ENCODE assay signal across 20 cellular contexts in the genomic region with DNA sequence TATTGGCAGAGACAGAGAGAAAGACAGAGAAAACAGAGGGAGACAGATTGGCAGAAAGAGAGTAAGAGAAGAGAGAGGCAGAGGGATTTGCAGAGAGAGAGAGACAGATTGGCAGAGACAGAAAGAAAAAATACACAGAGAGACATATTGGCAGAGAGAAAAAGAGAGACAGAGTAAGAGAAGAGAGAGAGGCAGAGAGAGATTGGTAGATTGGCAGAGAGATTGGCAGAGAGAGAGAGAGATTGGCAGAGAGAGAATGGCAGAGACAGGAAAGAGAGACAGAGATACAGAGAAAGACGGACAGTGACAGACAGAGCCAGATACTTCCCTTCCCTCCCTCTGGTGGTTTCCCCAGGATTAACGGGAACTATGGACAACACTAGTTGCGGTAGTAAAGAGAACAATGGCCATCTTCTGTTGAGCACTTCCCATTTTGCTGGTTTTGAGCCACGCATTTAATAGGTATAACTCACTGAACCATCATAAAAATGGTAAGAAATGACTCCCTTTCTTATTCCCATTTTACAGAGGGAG. TPM values are rescaled to one million over a fixed set of nuclear protein-coding genes. Genes with fewer than 3 reads are reported as not detected.
DNase-seq lines count a peak whose midpoint lies in the region; ATAC-seq and TF ChIP-seq lines count a peak whose summit lies in the region.
"Had no signal": no experiment of that assay in that cellular context is flagged by ENCODE, and none has a peak within 500 bp of the region (broad histone marks: within the 10 kb centered on the region; RNA-seq: fewer than 3 reads in every experiment).

No MANE protein-coding gene starts in this region.

- H3K4me2 ChIP-seq in GM23338, result no peak overlapping the region
- H3K4me2 ChIP-seq in PC-3 (ENCODE audit: low read length), result no peak overlapping the region

- H2AFZ ChIP-seq in GM23338 (no peak overlapping the region), PC-3 (ENCODE audit: low read length) (no peak overlapping the region)

- H3K27me3 ChIP-seq in BE2C (peaks cover 55% of the 10 kb centered on the region), GM23338 (ENCODE audit: insufficient read depth) (peaks cover 54% of the 10 kb centered on the region), PC-3 (ENCODE audit: low read length) (peaks cover 54% of the 10 kb centered on the region), foreskin keratinocyte (peaks cover 54% of the 10 kb centered on the region)
- H3K27me3 ChIP-seq: testis had no signal

- no peak overlapping the region for H3K27ac Mint-ChIP-seq in GM23338
- H3K27ac Mint-ChIP-seq in effector memory CD8-positive, alpha-beta T cell, result no peak overlapping the region
- no peak overlapping the region for H3K27ac Mint-ChIP-seq in Calu3 (ENCODE audit: unreplicated experiment)
- H3K27ac Mint-ChIP-seq: activated CD4-positive, alpha-beta memory T cell treated with anti-CD3 and anti-CD28 coated beads for 36 hours; naive thymus-derived CD8-positive, alpha-beta T cell had no signal

- H4K20me1 ChIP-seq in GM23338 (replicated peaks; ENCODE audit: insufficient read depth), result no peaks in the 10 kb centered on the region; the same call in 1 of the 2 replicates
- no peaks in the 10 kb centered on the region for H4K20me1 ChIP-seq in PC-3 (ENCODE audit: low read length)

- ATAC-seq in GM23338 (0 out of 3 replicates have a peak, but pooled peaks have one; percentile 2), PC-3 (peak; percentile 72), foreskin keratinocyte (peak; percentile 36), HG03378 (IDR thresholded peaks at IDR 0.05; ENCODE audit: unreplicated experiment) (no peak)
- ATAC-seq in effector memory CD8-positive, alpha-beta T cell (replicated peaks), result no peak
- ATAC-seq: activated T-cell treated with anti-CD3 and anti-CD28 coated beads, Interleukin-2, amount 50 U/mL, for 4 hours; naive thymus-derived CD8-positive, alpha-beta T cell had no signal

- TF ChIP-seq CTCF in BE2C (IDR thresholded peaks at IDR 0.05; ENCODE audit: low read depth, low read length), result peak; percentile 9; the same call in 1 of the 2 replicates
- TF ChIP-seq CTCF in GM23338 (conservative IDR thresholded peaks at IDR 0.05; ENCODE audit: low read depth in 2 of 2), result peak; percentile 35 to 59; a peak in 3 of 4 replicates
- peak; percentile 65 for TF ChIP-seq CTCF in PC-3 (conservative IDR thresholded peaks at IDR 0.05; ENCODE audit: low read depth, low read length)
- TF ChIP-seq CTCF in foreskin keratinocyte (conservative IDR thresholded peaks at IDR 0.05), result peak; percentile 56
- TF ChIP-seq CTCF in Calu3 (IDR thresholded peaks at IDR 0.05; ENCODE audit: unreplicated experiment), result no peak

- H3K4me1 ChIP-seq in BE2C (no peaks in the 10 kb centered on the region), GM23338 (ENCODE audit: insufficient read depth) (peaks cover 10% of the 10 kb centered on the region), PC-3 (ENCODE audit: insufficient read depth, low read length) (no peaks in the 10 kb centered on the region), foreskin keratinocyte (no peaks in the 10 kb centered on the region)
- H3K4me1 ChIP-seq: testis had no signal

- peaks cover 48% of the 10 kb centered on the region for H3K27me3 Mint-ChIP-seq in GM23338 (ENCODE audit: insufficient read depth, low read depth, poor library complexity)
- H3K27me3 Mint-ChIP-seq in effector memory CD8-positive, alpha-beta T cell, result peaks cover 52% of the 10 kb centered on the region in 2 donors
- H3K27me3 Mint-ChIP-seq in Calu3 (ENCODE audit: unreplicated experiment), result peaks cover 53% of the 10 kb centered on the region

- no peak overlapping the region for H3K9ac ChIP-seq in PC-3 (ENCODE audit: low read length)

- H3F3A ChIP-seq in GM23338 (replicated peaks; ENCODE audit: low read depth) (no peaks in the 10 kb centered on the region), PC-3 (ENCODE audit: low read length, unreplicated experiment) (no peaks in the 10 kb centered on the region)

- CTCF ChIA-PET in PC-3 (lab: Charles Lee) (no interaction called here), Calu3 (lab: Charles Lee) (no interaction called here)

- H3K27ac ChIP-seq in GM23338 (ENCODE audit: low read depth) (no peak overlapping the region), PC-3 (ENCODE audit: low read length) (no peak overlapping the region), foreskin keratinocyte (no peak overlapping the region)
- H3K27ac ChIP-seq: coronary artery, testis had no signal

- DNase-seq in BE2C (no peak), GM23338 (ENCODE audit: low spot score) (peak; percentile 65), PC-3 (peak; percentile 63), foreskin keratinocyte (no peak), Calu3 (no peak)
- DNase-seq in effector memory CD8-positive, alpha-beta T cell, result no peak
- DNase-seq: activated CD4-positive, alpha-beta memory T cell treated with anti-CD3 and anti-CD28 coated beads for 36 hours; activated naive CD4-positive, alpha-beta T cell treated with anti-CD3 and anti-CD28 coated beads, Interleukin-2, amount 50 U/mL, for 16 hours; activated T-cell treated with anti-CD3 and anti-CD28 coated beads, Interleukin-2, amount 50 U/mL, for 4 hours; erythroblast; naive thymus-derived CD8-positive, alpha-beta T cell; NCI-H187 treated with DMSO at 0.1 percent for 48 hours; stimulated activated CD4-positive, alpha-beta T cell treated with anti-CD3 and anti-CD28 coated beads, Interleukin-4, amount 100 ng/mL, for 4 hours; stimulated activated CD8-positive, alpha-beta memory T cell treated with anti-CD3 and anti-CD28 coated beads, Interleukin-4, amount 100 ng/mL, for 48 hours; testis had no signal

- H3K36me3 Mint-ChIP-seq in GM23338 (ENCODE audit: low read depth) (no peaks in the 10 kb centered on the region), Calu3 (ENCODE audit: insufficient read depth, unreplicated experiment) (no peaks in the 10 kb centered on the region)
- H3K36me3 Mint-ChIP-seq in effector memory CD8-positive, alpha-beta T cell (ENCODE audit: insufficient read depth), result no peaks in the 10 kb centered on the region
- H3K36me3 Mint-ChIP-seq: activated CD4-positive, alpha-beta memory T cell treated with anti-CD3 and anti-CD28 coated beads for 36 hours; naive thymus-derived CD8-positive, alpha-beta T cell had no signal

- H3K79me2 ChIP-seq in GM23338 (replicated peaks; ENCODE audit: insufficient read depth) (no peaks in the 10 kb centered on the region), PC-3 (ENCODE audit: low read length) (no peaks in the 10 kb centered on the region)

- H3K9me3 ChIP-seq in BE2C (no peaks in the 10 kb centered on the region), PC-3 (ENCODE audit: low read length) (no peaks in the 10 kb centered on the region)
- H3K9me3 ChIP-seq: testis had no signal

- intact Hi-C loops in PC-3 (cut with micrococcal nuclease), result loop anchor here (1.0 kb wide), 2 partner anchors 128 to 152 kb away; no protein-coding TSS in a partner anchor
- intact Hi-C loops in Calu3 (cut with micrococcal nuclease; ENCODE audit: unreplicated experiment), result no loop called here

- BruUV-seq in PC-3 (replicated peaks; lab: Mats Ljungman, UMichigan), result no TSS peak
- BruUV-seq in Calu3 (replicated peaks; lab: Mats Ljungman, UMichigan), result no TSS peak

- H3K4me1 Mint-ChIP-seq in GM23338 (peaks cover 18% of the 10 kb centered on the region), Calu3 (ENCODE audit: low read depth, unreplicated experiment) (no peaks in the 10 kb centered on the region)
- H3K4me1 Mint-ChIP-seq in effector memory CD8-positive, alpha-beta T cell (ENCODE audit: low read depth in 2 of 2), result no peaks in the 10 kb centered on the region

- H3K36me3 ChIP-seq in BE2C, result no peaks in the 10 kb centered on the region
- H3K36me3 ChIP-seq in GM23338 (ENCODE audit: insufficient read depth), result no peaks in the 10 kb centered on the region
- no peaks in the 10 kb centered on the region for H3K36me3 ChIP-seq in PC-3 (ENCODE audit: low read depth, low read length)

- H3K4me3 Mint-ChIP-seq in GM23338, result no peak overlapping the region
- no peak overlapping the region for H3K4me3 Mint-ChIP-seq in effector memory CD8-positive, alpha-beta T cell
- H3K4me3 Mint-ChIP-seq in Calu3 (ENCODE audit: low read depth, unreplicated experiment), result no peak overlapping the region
- H3K4me3 Mint-ChIP-seq: activated CD4-positive, alpha-beta memory T cell treated with anti-CD3 and anti-CD28 coated beads for 36 hours; activated T-cell treated with anti-CD3 and anti-CD28 coated beads, Interleukin-2, amount 50 U/mL, for 4 hours; naive thymus-derived CD8-positive, alpha-beta T cell had no signal

- H3K9me2 ChIP-seq in GM23338 (ENCODE audit: insufficient read depth), result no peaks in the 10 kb centered on the region
- no peaks in the 10 kb centered on the region for H3K9me2 ChIP-seq in PC-3 (replicated peaks; ENCODE audit: low read length)

- H3K9me3 Mint-ChIP-seq in GM23338 (no peaks in the 10 kb centered on the region), Calu3 (ENCODE audit: low read depth, unreplicated experiment) (no peaks in the 10 kb centered on the region)
- H3K9me3 Mint-ChIP-seq in effector memory CD8-positive, alpha-beta T cell, result no peaks in the 10 kb centered on the region
- H3K9me3 Mint-ChIP-seq: activated CD4-positive, alpha-beta memory T cell treated with anti-CD3 and anti-CD28 coated beads for 36 hours; activated T-cell treated with anti-CD3 and anti-CD28 coated beads, Interleukin-2, amount 50 U/mL, for 4 hours; naive thymus-derived CD8-positive, alpha-beta T cell had no signal

- POLR2A ChIA-PET in PC-3 (lab: Charles Lee; ENCODE audit: unreplicated experiment), result no interaction called here

- no peak overlapping the region for H3K4me3 ChIP-seq in BE2C (ENCODE audit: low read depth, low read length)
- H3K4me3 ChIP-seq in GM23338, result no peak overlapping the region
- no peak overlapping the region for H3K4me3 ChIP-seq in PC-3 (ENCODE audit: low read length)
- H3K4me3 ChIP-seq: coronary artery, lung, testis had no signal

RNA-seq across cellular contexts. Expression of a gene that starts 2.6 kb away (rescaled TPM):
- polyA plus RNA-seq in BE2C (2012; ENCODE audit: insufficient read depth, insufficient read length, low read depth), result 0.03 TPM
- 3.0 and 4.4 TPM in 2 replicates for total RNA-seq in GM23338 (2014; rRNA removed; shearing (Covaris generic))
- 0.63 and 0.64 TPM in 2 replicates for polyA plus RNA-seq in GM23338 (2016; fragmentation: Nextera tagmentation; extraction: Ambion mirVana)
- 0.11 and 0.40 TPM in 2 replicates for total RNA-seq in PC-3 (2014; rRNA removed)
- 1.8 and 11.2 TPM in 2 replicates for total RNA-seq in foreskin keratinocyte
- polyA plus RNA-seq in foreskin keratinocyte, result 0.33 and 1.7 TPM in 2 replicates
- not detected in 2 replicates for total RNA-seq in Calu3 (2022)
- total RNA-seq: activated CD4-positive, alpha-beta memory T cell treated with anti-CD3 and anti-CD28 coated beads for 36 hours; glomerular endothelial cell; naive thymus-derived CD8-positive, alpha-beta T cell had no signal
- polyA plus RNA-seq: BJ; naive thymus-derived CD8-positive, alpha-beta T cell had no signal

Comparison
In these comparisons a context has a peak if more than half of its experiments do, and no peak if none do; other contexts are left out.
1. DNase-seq: peak in GM23338 (single experiment) and PC-3 (single experiment); none in BE2C (single experiment), foreskin keratinocyte (0 of 2), effector memory CD8-positive, alpha-beta T cell (0 of 3) and Calu3 (single experiment).
2. ATAC-seq: peak in GM23338 (single experiment), PC-3 (single experiment) and foreskin keratinocyte (single experiment); none in effector memory CD8-positive, alpha-beta T cell (single experiment) and HG03378 (single experiment).